In the genomic region with DNA sequence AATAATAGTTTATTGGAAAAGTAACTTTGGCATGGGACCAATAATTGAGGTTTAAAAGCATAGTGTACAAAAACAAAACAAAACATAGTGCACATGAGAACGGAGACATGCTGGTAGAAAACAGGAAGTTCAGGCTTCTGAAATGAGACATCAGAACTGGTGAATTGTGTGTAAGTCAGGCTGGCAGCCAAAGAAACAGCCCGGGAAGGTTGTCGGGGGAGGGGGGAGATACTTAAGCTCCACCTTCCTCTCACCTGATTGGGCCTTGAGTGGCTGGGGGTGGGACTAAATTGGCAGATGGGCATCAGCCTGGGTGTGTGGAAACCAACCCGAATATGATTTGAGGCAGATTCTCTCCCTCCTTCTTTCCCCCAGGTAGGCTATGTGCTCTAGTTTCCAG, we compare ENCODE assay signal across 10 cellular contexts.
DNase-seq lines count a peak whose midpoint lies in the region; ATAC-seq and TF ChIP-seq lines count a peak whose summit lies in the region.
"Had no signal": no experiment of that assay in that cellular context is flagged by ENCODE, and none has a peak within 500 bp of the region (broad histone marks: within the 10 kb centered on the region; RNA-seq: fewer than 3 reads in every experiment).

No MANE protein-coding gene starts in this region.

- no peaks in the 10 kb centered on the region for H4K20me1 ChIP-seq in Karpas-422 (ENCODE audit: insufficient read depth, low read depth, low read length)

- DNase-seq in GM12865 (ENCODE audit: low read depth) (peak; percentile 74), Karpas-422 (peak; percentile 95), cardiac fibroblast (ENCODE audit: low read depth in 2 of 2) (peak; percentile 44 to 65), HFFc6 (no peak), ascending aorta (ENCODE audit: low spot score in 2 of 2) (no peak), NCI-H774 (lab: John Stamatoyannopoulos, UW) (no peak)

- H3K27me3 Mint-ChIP-seq in HFFc6 (ENCODE audit: insufficient read depth) = peaks cover 9% of the 10 kb centered on the region

- H3K27ac Mint-ChIP-seq in HFFc6 = no peak overlapping the region

- H3K79me2 ChIP-seq in Karpas-422 (ENCODE audit: low read length) = peaks cover 4% of the 10 kb centered on the region; the same call in 1 of the 2 replicates

- peaks cover 92% of the 10 kb centered on the region for H3K4me1 ChIP-seq in Karpas-422 (ENCODE audit: low read length)
- H3K4me1 ChIP-seq in ascending aorta = no peaks in the 10 kb centered on the region

- no peaks in the 10 kb centered on the region for H3K27me3 ChIP-seq in Karpas-422 (ENCODE audit: low read length)
- H3K27me3 ChIP-seq in ascending aorta = no peaks in the 10 kb centered on the region
- H3K27me3 ChIP-seq: cardiac muscle cell had no signal

- no peak overlapping the region for H2AFZ ChIP-seq in Karpas-422 (ENCODE audit: low read length)

- H3K36me3 ChIP-seq in Karpas-422 (ENCODE audit: insufficient read depth, low read length) = no peaks in the 10 kb centered on the region
- H3K36me3 ChIP-seq in ascending aorta = no peaks in the 10 kb centered on the region
- H3K36me3 ChIP-seq: cardiac muscle cell had no signal

- H3K4me3 ChIP-seq in GM12865 (ENCODE audit: low read depth, low read length) = no peak overlapping the region
- H3K4me3 ChIP-seq in Karpas-422 (ENCODE audit: low read length) = no peak overlapping the region
- no peak overlapping the region for H3K4me3 ChIP-seq in cardiac fibroblast (replicated peaks in 1 of 2; ENCODE audit: low read depth in 2 of 2, low read length in 2 of 2)
- H3K4me3 ChIP-seq in ascending aorta = no peak overlapping the region
- H3K4me3 ChIP-seq: cardiac muscle cell had no signal

- no peaks in the 10 kb centered on the region for H3K9me3 ChIP-seq in Karpas-422 (ENCODE audit: low read length)
- H3K9me3 ChIP-seq in ascending aorta = no peaks in the 10 kb centered on the region

- peak overlapping the region; percentile 95 for H3K4me2 ChIP-seq in Karpas-422 (ENCODE audit: low read depth, low read length, poor library complexity, severe bottlenecking)
- H3K4me2 ChIP-seq: KMS-11 had no signal

- TF ChIP-seq CTCF in GM12865 (IDR thresholded peaks at IDR 0.05; ENCODE audit: insufficient read depth, low read depth, low read length, missing control alignments) (no peak), cardiac fibroblast (IDR thresholded peaks at IDR 0.05; ENCODE audit: low read depth, low read length) (no peak), HFFc6 (IDR thresholded peaks at IDR 0.05) (no peak), ascending aorta (IDR thresholded peaks at IDR 0.05) (no peak)

- H3K36me3 Mint-ChIP-seq in HFFc6 (ENCODE audit: low read depth) = no peaks in the 10 kb centered on the region

- H3K9me2 ChIP-seq in Karpas-422 (replicated peaks; ENCODE audit: insufficient read depth, low read length) = no peaks in the 10 kb centered on the region

- peaks cover 8% of the 10 kb centered on the region; the same call in 1 of the 2 replicates for H3K4me1 Mint-ChIP-seq in HFFc6 (ENCODE audit: low read depth)

- no peak overlapping the region for H3K4me3 Mint-ChIP-seq in HFFc6

- H3K27ac ChIP-seq in Karpas-422 (ENCODE audit: low read length) = peak overlapping the region; percentile 99
- no peak overlapping the region for H3K27ac ChIP-seq in ascending aorta
- H3K27ac ChIP-seq: cardiac muscle cell, KMS-11 had no signal

- H3K9me3 Mint-ChIP-seq in HFFc6 = no peaks in the 10 kb centered on the region

- ATAC-seq in GM21367 (IDR thresholded peaks at IDR 0.05; ENCODE audit: unreplicated experiment) = peak; percentile 89
- ATAC-seq in GM18520 (IDR thresholded peaks at IDR 0.05; ENCODE audit: unreplicated experiment) = no peak

- H3K9ac ChIP-seq in Karpas-422 (ENCODE audit: low read length) = peak overlapping the region; percentile 93
- H3K9ac ChIP-seq: KMS-11 had no signal

- intact Hi-C loops in ascending aorta (cut with DNase I) = no loop called here

Comparison
In these comparisons a context has a peak if more than half of its experiments do, and no peak if none do; other contexts are left out.
1. DNase-seq: peak in GM12865 (single experiment), Karpas-422 (single experiment) and cardiac fibroblast (2 of 2); none in HFFc6 (single experiment), ascending aorta (0 of 2) and NCI-H774 (single experiment).